Comparison of ENCODE assay signal across 21 cellular contexts in the genomic region with DNA sequence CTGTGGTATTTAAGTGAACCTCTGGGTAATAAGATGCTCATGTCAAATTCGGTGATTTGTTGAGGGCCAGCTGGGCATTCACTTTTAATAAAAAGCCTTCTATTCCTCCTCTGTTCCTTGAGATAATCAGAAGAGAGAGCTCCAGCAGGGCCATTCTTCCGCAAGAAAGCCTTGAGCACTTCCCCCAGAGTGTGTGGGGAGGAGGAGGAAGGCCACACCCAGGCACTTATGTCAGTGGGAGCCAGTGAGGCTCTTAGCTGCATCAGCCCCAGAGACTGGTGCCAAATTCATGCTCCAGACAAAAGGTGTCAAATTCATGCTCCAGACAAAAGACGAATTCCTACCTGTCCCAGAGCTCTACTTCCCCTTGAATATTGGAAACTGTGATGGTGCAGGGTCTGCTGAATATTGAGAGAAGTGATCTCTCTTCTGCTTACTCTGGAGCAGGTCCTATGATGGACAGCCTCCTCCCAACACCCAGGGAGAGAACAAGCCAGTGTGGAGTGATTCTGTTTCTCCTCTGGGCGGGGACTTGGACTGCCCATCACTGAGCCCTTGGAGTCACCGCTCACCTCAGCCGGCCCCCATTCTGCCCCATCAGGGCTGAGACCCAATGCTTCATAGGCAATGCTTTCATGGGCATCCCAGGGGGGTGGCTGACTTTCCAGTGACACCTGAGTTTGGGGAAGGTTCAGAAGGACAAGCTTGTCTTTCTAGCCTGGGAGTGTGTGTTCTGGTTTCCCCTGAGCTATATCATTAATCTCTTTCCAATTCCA.
"Had no signal": no experiment of that assay in that cellular context is flagged by ENCODE, and none has a peak within 500 bp of the region (broad histone marks: within the 10 kb centered on the region; RNA-seq: fewer than 3 reads in every experiment).

No MANE protein-coding gene starts in this region.

- H3K9me3 Mint-ChIP-seq: endodermal cell; natural killer cell treated with Interleukin-12 subunit alpha and Interleukin-12 subunit beta and Interleukin-15 and Interleukin-18, amount 100 ng/mL, for 72 hours had no signal

- H3K4me3 Mint-ChIP-seq: activated CD8-positive, alpha-beta T cell treated with anti-CD3 and anti-CD28 coated beads, Interleukin-2, amount 10 ng/mL, durations not matched to agents 7 days and 5 days; activated naive CD8-positive, alpha-beta T cell; endodermal cell; natural killer cell treated with Interleukin-12 subunit alpha and Interleukin-12 subunit beta and Interleukin-15 and Interleukin-18, amount 100 ng/mL, for 72 hours; T-helper 17 cell had no signal

- H3K27ac ChIP-seq: dorsolateral prefrontal cortex, left ventricle myocardium inferior, right atrium auricular region, skin epidermis, suprapubic skin, upper lobe of right lung had no signal

- H3K36me3 ChIP-seq: left ventricle myocardium inferior, right atrium auricular region, suprapubic skin, upper lobe of right lung had no signal

- H3K4me1 ChIP-seq: left ventricle myocardium inferior, right atrium auricular region, upper lobe of right lung had no signal

- DNase-seq: activated CD4-positive, alpha-beta T cell treated with anti-CD3 and anti-CD28 coated beads for 48 hours; activated CD8-positive, alpha-beta memory T cell treated with anti-CD3 and anti-CD28 coated beads, Interleukin-2, amount 50 U/mL, for 4 hours; activated CD8-positive, alpha-beta T cell treated with anti-CD3 and anti-CD28 coated beads, Interleukin-2, amount 10 ng/mL, durations not matched to agents 7 days and 5 days; activated gamma-delta T cell treated with Interleukin-2 at 50 U/mL for 16 hours; amniotic stem cell; dorsolateral prefrontal cortex; endodermal cell; hippocampal formation; left ventricle myocardium inferior; mesenchymal stem cell; occipital lobe; stimulated activated CD4-positive, alpha-beta T cell treated with anti-CD3 and anti-CD28 coated beads, Interleukin-4, amount 100 ng/mL, for 24 hours; stimulated activated naive CD4-positive, alpha-beta T cell; T-helper 17 cell; upper lobe of right lung had no signal

- ATAC-seq: activated CD8-positive, alpha-beta T cell treated with anti-CD3 and anti-CD28 coated beads, Interleukin-2, amount 10 ng/mL, durations not matched to agents 7 days and 5 days; natural killer cell treated with Interleukin-12 subunit alpha and Interleukin-12 subunit beta and Interleukin-15 and Interleukin-18, amount 100 ng/mL, for 72 hours; T-helper 17 cell; upper lobe of right lung had no signal

- H3K4me3 ChIP-seq: dorsolateral prefrontal cortex, left ventricle myocardium inferior, right atrium auricular region, skin epidermis, suprapubic skin, upper lobe of right lung had no signal

- H3K27me3 Mint-ChIP-seq: activated naive CD8-positive, alpha-beta T cell had no signal

- H3K9me3 ChIP-seq: left ventricle myocardium inferior, right atrium auricular region, suprapubic skin, upper lobe of right lung had no signal

- H3K27me3 ChIP-seq: right atrium auricular region, suprapubic skin, upper lobe of right lung had no signal

- H3K27ac Mint-ChIP-seq: activated CD8-positive, alpha-beta T cell treated with anti-CD3 and anti-CD28 coated beads, Interleukin-2, amount 10 ng/mL, durations not matched to agents 7 days and 5 days; activated naive CD8-positive, alpha-beta T cell; endodermal cell; natural killer cell treated with Interleukin-12 subunit alpha and Interleukin-12 subunit beta and Interleukin-15 and Interleukin-18, amount 100 ng/mL, for 72 hours; progenitor cell of endocrine pancreas; T-helper 17 cell had no signal

- H3K36me3 Mint-ChIP-seq: activated naive CD8-positive, alpha-beta T cell; natural killer cell treated with Interleukin-12 subunit alpha and Interleukin-12 subunit beta and Interleukin-15 and Interleukin-18, amount 100 ng/mL, for 72 hours had no signal
